ENCODE assay signal across 9 cellular contexts in the genomic region with DNA sequence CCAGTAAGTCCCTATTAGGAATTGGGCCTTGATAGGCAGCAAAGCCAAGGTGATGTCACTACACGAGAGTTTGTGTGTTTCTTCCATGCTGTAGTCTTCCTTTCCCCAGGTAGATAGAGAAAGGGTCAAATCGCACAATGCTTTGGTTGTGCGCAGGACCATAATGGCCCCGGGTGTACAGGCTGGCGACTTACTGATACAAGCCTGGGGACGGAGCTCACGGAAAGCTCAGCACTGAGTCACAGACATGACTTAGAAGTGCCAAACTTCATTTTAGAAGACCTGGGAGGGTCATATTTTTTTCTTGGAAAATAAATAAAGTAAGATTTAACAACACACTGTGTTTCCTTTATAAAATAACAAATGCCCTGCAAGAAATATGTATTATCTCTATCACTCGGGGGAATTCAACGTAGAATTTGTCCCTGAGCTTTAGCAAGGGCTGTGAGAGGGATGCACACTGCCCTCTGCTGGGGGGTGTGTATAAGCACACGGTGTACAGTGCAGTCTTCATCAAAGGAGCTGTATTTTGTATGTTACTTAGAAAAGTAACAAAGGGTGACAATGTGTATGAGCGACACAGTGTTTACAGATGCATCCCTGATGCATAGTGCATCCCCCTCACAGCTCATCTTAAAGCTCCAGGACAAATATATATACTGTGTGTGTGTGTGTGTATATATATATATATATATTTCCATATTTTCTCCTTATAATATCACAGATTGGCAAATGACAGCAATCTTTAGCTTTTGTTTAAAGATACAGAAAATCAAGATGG.
DNase-seq lines count a peak whose midpoint lies in the region; ATAC-seq and TF ChIP-seq lines count a peak whose summit lies in the region.
"Had no signal": no experiment of that assay in that cellular context is flagged by ENCODE, and none has a peak within 500 bp of the region (broad histone marks: within the 10 kb centered on the region; RNA-seq: fewer than 3 reads in every experiment).

No MANE protein-coding gene starts in this region.

- peak; percentile 79 for ATAC-seq in GM21786 (IDR thresholded peaks at IDR 0.05; ENCODE audit: unreplicated experiment)

- TF ChIP-seq RAD21 in Ishikawa (IDR thresholded peaks at IDR 0.05; ENCODE audit: low read depth), result peak; percentile 81

- H3K79me2 ChIP-seq in smooth muscle cell (ENCODE audit: low read depth), result no peaks in the 10 kb centered on the region

- no peaks in the 10 kb centered on the region for H3K27me3 ChIP-seq in smooth muscle cell (ENCODE audit: low read depth)
- H3K27me3 ChIP-seq: BLaER1 had no signal

- H3K4me2 ChIP-seq in smooth muscle cell, result peak overlapping the region; percentile 3
- H3K4me2 ChIP-seq: BLaER1 had no signal

- 41% methylated on average over 11 of the region's 11 CpGs for WGBS in smooth muscle cell (ENCODE audit: low lambda C conversion rate)

- H2AFZ ChIP-seq in smooth muscle cell (ENCODE audit: low read depth), result no peak overlapping the region

- no peaks in the 10 kb centered on the region for H3K36me3 ChIP-seq in SK-N-MC (ENCODE audit: insufficient read depth, low read length)
- no peaks in the 10 kb centered on the region for H3K36me3 ChIP-seq in smooth muscle cell (ENCODE audit: low read depth)
- H3K36me3 ChIP-seq: BLaER1 had no signal

- H3K27ac ChIP-seq in SK-N-MC (no peak overlapping the region), smooth muscle cell (ENCODE audit: low read depth) (no peak overlapping the region)
- H3K27ac ChIP-seq: BLaER1 had no signal

- H3K9me3 ChIP-seq in SK-N-MC (ENCODE audit: low read depth, low read length) (no peaks in the 10 kb centered on the region), smooth muscle cell (replicated peaks; ENCODE audit: low read depth) (no peaks in the 10 kb centered on the region)
- H3K9me3 ChIP-seq: BLaER1 had no signal

- peak; percentile 97 for TF ChIP-seq CTCF in smooth muscle cell (IDR thresholded peaks at IDR 0.05; ENCODE audit: borderline replicate concordance, insufficient read depth, poor library complexity, severe bottlenecking)

- no peaks in the 10 kb centered on the region for H3F3A ChIP-seq in smooth muscle cell (ENCODE audit: low read depth)

- no peaks in the 10 kb centered on the region for H3K4me1 ChIP-seq in smooth muscle cell (ENCODE audit: low read depth)
- H3K4me1 ChIP-seq: BLaER1 had no signal

- no peak for TF ChIP-seq EP300 in Ishikawa (IDR thresholded peaks at IDR 0.05; ENCODE audit: borderline replicate concordance)

- DNase-seq in NCI-H2081 (lab: John Stamatoyannopoulos, UW) (peak; percentile 37 to 58), NCI-H2081 treated with DMSO at 0.1 percent for 48 hours (lab: John Stamatoyannopoulos, UW) (no peak), SK-N-MC (ENCODE audit: low read depth, low spot score) (peak; percentile 20), amygdala (lab: John Stamatoyannopoulos, UW) (peak in 46 of 56 donors; percentile 0 to 60 (median 20)), hippocampal formation (lab: John Stamatoyannopoulos, UW) (peak; percentile 33 to 53), smooth muscle cell (lab: John Stamatoyannopoulos, UW; ENCODE audit: unreplicated experiment) (peak; percentile 17)

- no peak overlapping the region for H3K4me3 ChIP-seq in SK-N-MC
- H3K4me3 ChIP-seq in smooth muscle cell, result no peak overlapping the region
- H3K4me3 ChIP-seq: BLaER1 had no signal

- H3K9ac ChIP-seq in SK-N-MC (ENCODE audit: insufficient read length) (no peak overlapping the region), smooth muscle cell (ENCODE audit: low read depth) (no peak overlapping the region)
- H3K9ac ChIP-seq: BLaER1 had no signal

- H4K20me1 ChIP-seq in smooth muscle cell (ENCODE audit: low read depth), result no peaks in the 10 kb centered on the region
- H4K20me1 ChIP-seq: BLaER1 had no signal

TF ChIP-seq in Ishikawa, 13 proteins besides CTCF, POLR2A, EP300 and RAD21:
- TF ChIP-seq, protein P1, sequence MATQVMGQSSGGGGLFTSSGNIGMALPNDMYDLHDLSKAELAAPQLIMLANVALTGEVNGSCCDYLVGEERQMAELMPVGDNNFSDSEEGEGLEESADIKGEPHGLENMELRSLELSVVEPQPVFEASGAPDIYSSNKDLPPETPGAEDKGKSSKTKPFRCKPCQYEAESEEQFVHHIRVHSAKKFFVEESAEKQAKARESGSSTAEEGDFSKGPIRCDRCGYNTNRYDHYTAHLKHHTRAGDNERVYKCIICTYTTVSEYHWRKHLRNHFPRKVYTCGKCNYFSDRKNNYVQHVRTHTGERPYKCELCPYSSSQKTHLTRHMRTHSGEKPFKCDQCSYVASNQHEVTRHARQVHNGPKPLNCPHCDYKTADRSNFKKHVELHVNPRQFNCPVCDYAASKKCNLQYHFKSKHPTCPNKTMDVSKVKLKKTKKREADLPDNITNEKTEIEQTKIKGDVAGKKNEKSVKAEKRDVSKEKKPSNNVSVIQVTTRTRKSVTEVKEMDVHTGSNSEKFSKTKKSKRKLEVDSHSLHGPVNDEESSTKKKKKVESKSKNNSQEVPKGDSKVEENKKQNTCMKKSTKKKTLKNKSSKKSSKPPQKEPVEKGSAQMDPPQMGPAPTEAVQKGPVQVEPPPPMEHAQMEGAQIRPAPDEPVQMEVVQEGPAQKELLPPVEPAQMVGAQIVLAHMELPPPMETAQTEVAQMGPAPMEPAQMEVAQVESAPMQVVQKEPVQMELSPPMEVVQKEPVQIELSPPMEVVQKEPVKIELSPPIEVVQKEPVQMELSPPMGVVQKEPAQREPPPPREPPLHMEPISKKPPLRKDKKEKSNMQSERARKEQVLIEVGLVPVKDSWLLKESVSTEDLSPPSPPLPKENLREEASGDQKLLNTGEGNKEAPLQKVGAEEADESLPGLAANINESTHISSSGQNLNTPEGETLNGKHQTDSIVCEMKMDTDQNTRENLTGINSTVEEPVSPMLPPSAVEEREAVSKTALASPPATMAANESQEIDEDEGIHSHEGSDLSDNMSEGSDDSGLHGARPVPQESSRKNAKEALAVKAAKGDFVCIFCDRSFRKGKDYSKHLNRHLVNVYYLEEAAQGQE (IDR thresholded peaks at IDR 0.05; ENCODE audit: low read depth), result no peak
- TF ChIP-seq EGR1 (IDR thresholded peaks at IDR 0.05) (no peak), TCF12 (IDR thresholded peaks at IDR 0.05; ENCODE audit: low read depth) (no peak), NFIC (IDR thresholded peaks at IDR 0.05) (no peak), FOXM1 (IDR thresholded peaks at IDR 0.05; ENCODE audit: borderline replicate concordance, low read depth) (no peak), TEAD4 (IDR thresholded peaks at IDR 0.05) (no peak), TAF1 (IDR thresholded peaks at IDR 0.05; ENCODE audit: low read depth) (no peak), YY1 (IDR thresholded peaks at IDR 0.05; ENCODE audit: low read depth) (no peak), CREB1 (IDR thresholded peaks at IDR 0.05; ENCODE audit: low read depth) (no peak), ZBTB7A (IDR thresholded peaks at IDR 0.05; ENCODE audit: low read depth) (no peak), CEBPB (IDR thresholded peaks at IDR 0.05) (no peak)
- TF ChIP-seq, protein P2, sequence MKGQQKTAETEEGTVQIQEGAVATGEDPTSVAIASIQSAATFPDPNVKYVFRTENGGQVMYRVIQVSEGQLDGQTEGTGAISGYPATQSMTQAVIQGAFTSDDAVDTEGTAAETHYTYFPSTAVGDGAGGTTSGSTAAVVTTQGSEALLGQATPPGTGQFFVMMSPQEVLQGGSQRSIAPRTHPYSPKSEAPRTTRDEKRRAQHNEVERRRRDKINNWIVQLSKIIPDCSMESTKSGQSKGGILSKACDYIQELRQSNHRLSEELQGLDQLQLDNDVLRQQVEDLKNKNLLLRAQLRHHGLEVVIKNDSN (IDR thresholded peaks at IDR 0.05), result no peak
- TF ChIP-seq, protein P3, sequence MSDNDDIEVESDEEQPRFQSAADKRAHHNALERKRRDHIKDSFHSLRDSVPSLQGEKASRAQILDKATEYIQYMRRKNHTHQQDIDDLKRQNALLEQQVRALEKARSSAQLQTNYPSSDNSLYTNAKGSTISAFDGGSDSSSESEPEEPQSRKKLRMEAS (IDR thresholded peaks at IDR 0.05), result no peak
